17 cellular contexts compared by ENCODE assay signal in genomic region chr17:65633988-65634387, GRCh38.
DNase-seq lines count a peak whose midpoint lies in the region; ATAC-seq and FAIRE-seq lines count a peak whose summit lies in the region.
"Had no signal": no experiment of that assay in that cellular context is flagged by ENCODE, and none has a peak within 500 bp of the region (broad histone marks: within the 10 kb centered on the region; RNA-seq: fewer than 3 reads in every experiment).

No MANE protein-coding gene starts in this region.

- DNase-seq in DMS79 (lab: John Stamatoyannopoulos, UW) (peak; percentile 35), NCI-H2196 treated with DMSO at 0.1 percent for 48 hours (lab: John Stamatoyannopoulos, UW; ENCODE audit: unreplicated experiment) (peak; percentile 69), anterior cingulate cortex (lab: John Stamatoyannopoulos, UW) (no peak), glomerular visceral epithelial cell (ENCODE audit: extremely low spot score) (no peak), putamen (ENCODE audit: low spot score) (no peak)
- DNase-seq: amygdala, glutamatergic neuron, immature natural killer cell, NCI-H524, upper lobe of left lung had no signal

- peak; percentile 72 for FAIRE-seq in endometrium (lab: Jason Lieb, UNC)
- FAIRE-seq: RCC 7860, small intestine had no signal

- no peak for ATAC-seq in HG03025 (IDR thresholded peaks at IDR 0.05; ENCODE audit: low FRiP score, unreplicated experiment)
- ATAC-seq: stimulated activated effector memory CD8-positive, alpha-beta T cell treated with anti-CD3 and anti-CD28 coated beads, Interleukin-12 subunit alpha, Interleukin-12 subunit beta, amount 100 ng/mL, for 72 hours; WTC11 had no signal

- no peak overlapping the region for H3K4me3 ChIP-seq in mucosa of rectum (ENCODE audit: low read length in 2 of 2)
- H3K4me3 ChIP-seq: upper lobe of left lung had no signal

- no peaks in the 10 kb centered on the region for H3K27me3 ChIP-seq in mucosa of rectum (ENCODE audit: control insufficient read depth in 2 of 2, insufficient read depth in 2 of 2, low read length in 2 of 2)
- H3K27me3 ChIP-seq: upper lobe of left lung had no signal

- H3K27ac ChIP-seq in mucosa of rectum (ENCODE audit: low read depth in 2 of 2, low read length in 2 of 2) = peak overlapping the region; percentile 40 to 61

- no peak overlapping the region for H3K9ac ChIP-seq in mucosa of rectum (ENCODE audit: low read depth in 1 of 2, low read length in 2 of 2)

- H3K9me3 ChIP-seq in mucosa of rectum (ENCODE audit: control insufficient read depth in 2 of 2, low read length in 2 of 2) = no peaks in the 10 kb centered on the region
- H3K9me3 ChIP-seq: upper lobe of left lung had no signal

- peaks cover 4 to 23% of the 10 kb centered on the region in 2 donors for H3K4me1 ChIP-seq in mucosa of rectum (ENCODE audit: control insufficient read depth in 2 of 2, insufficient read depth in 2 of 2, low read length in 2 of 2)

- no peaks in the 10 kb centered on the region for H3K36me3 ChIP-seq in mucosa of rectum (ENCODE audit: control insufficient read depth in 2 of 2, insufficient read depth in 2 of 2, low read length in 2 of 2)
- H3K36me3 ChIP-seq: upper lobe of left lung had no signal

Comparison
In these comparisons a context has a peak if more than half of its experiments do, and no peak if none do; other contexts are left out.
1. DNase-seq: peak in DMS79 (single experiment) and NCI-H2196 treated with DMSO at 0.1 percent for 48 hours (single experiment); none in anterior cingulate cortex (0 of 58), glomerular visceral epithelial cell (single experiment) and putamen (single experiment).